Comparison of ENCODE assay signal across 1 cellular context in the genomic region with DNA sequence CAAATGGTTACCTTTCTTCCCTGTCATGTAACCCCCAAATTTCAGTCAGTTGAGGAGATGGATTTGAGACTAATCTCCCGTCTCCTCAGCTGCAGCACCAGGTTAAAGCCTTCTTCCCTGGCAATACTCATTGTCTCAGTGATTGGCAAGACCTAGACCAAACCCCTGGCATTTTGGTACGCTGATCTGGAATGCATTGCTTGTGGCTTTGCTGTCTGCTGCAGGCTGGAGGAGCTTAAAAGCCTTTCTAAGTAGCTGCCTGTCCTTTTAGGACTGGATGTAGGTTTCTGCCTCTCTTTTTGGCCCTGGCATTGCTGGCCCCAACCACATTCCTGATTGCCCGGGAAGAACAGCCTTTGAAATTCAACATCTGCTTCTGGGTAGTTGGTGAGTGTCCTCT.
TF ChIP-seq lines count a peak whose summit lies in the region.

No MANE protein-coding gene starts in this region.

TF ChIP-seq in SK-N-SH, 30 proteins besides CTCF, POLR2A, EP300 and RAD21:
- TF ChIP-seq TCF12 (IDR thresholded peaks at IDR 0.05): no peak
- no peak for TF ChIP-seq EZH2phosphoT487 (IDR thresholded peaks at IDR 0.05; ENCODE audit: borderline replicate concordance, low read depth)
- no peak for TF ChIP-seq CHD2 (IDR thresholded peaks at IDR 0.05; ENCODE audit: low read length, partially characterized antibody)
- TF ChIP-seq, protein P1, sequence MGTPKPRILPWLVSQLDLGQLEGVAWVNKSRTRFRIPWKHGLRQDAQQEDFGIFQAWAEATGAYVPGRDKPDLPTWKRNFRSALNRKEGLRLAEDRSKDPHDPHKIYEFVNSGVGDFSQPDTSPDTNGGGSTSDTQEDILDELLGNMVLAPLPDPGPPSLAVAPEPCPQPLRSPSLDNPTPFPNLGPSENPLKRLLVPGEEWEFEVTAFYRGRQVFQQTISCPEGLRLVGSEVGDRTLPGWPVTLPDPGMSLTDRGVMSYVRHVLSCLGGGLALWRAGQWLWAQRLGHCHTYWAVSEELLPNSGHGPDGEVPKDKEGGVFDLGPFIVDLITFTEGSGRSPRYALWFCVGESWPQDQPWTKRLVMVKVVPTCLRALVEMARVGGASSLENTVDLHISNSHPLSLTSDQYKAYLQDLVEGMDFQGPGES (IDR thresholded peaks at IDR 0.05; ENCODE audit: low read depth, low read length): no peak
- no peak for TF ChIP-seq GABPA (IDR thresholded peaks at IDR 0.05; ENCODE audit: low read depth)
- no peak for TF ChIP-seq RCOR1 (IDR thresholded peaks at IDR 0.05; ENCODE audit: low read length)
- TF ChIP-seq ELF1 (IDR thresholded peaks at IDR 0.05): no peak
- TF ChIP-seq FOXJ3 (CRISPR knock-in tag; IDR thresholded peaks at IDR 0.05): no peak
- TF ChIP-seq SIN3A (IDR thresholded peaks at IDR 0.05; ENCODE audit: borderline replicate concordance, low read depth, low read length): no peak
- TF ChIP-seq TEAD4 (IDR thresholded peaks at IDR 0.05; ENCODE audit: borderline replicate concordance, insufficient read depth): no peak
TF ChIP-seq in SK-N-SH: peak in this region for 0.
